Comparison of ENCODE assay signal across 10 cellular contexts in the genomic region with DNA sequence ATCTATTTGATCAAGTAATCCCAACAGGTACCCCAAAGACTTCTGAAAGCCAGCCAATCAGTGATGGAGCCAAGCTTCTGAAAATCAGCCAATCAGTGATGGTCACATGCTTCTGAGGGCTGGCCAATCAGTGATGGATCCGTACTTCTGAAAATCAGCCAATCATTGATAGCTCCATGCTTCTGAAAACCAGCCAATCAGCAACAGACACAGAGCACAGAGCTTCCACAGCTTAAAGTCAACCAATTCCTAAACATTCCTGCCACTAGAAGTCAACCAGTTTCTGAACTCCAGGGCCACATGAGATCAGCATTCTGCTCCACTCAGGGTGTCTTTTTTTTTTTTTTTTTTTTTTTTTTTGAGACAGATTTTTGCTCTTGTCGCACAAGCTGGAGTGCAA. TPM values are rescaled to one million over a fixed set of nuclear protein-coding genes. Genes with fewer than 3 reads are reported as not detected.
DNase-seq lines count a peak whose midpoint lies in the region; ATAC-seq, FAIRE-seq and TF ChIP-seq lines count a peak whose summit lies in the region.
"Had no signal": no experiment of that assay in that cellular context is flagged by ENCODE, and none has a peak within 500 bp of the region (broad histone marks: within the 10 kb centered on the region; RNA-seq: fewer than 3 reads in every experiment).

No MANE protein-coding gene starts in this region.

- intact Hi-C loops in ascending aorta (cut with DNase I), result no loop called here
- intact Hi-C loops in CD4-positive, alpha-beta T cell (cut with DNase I, micrococcal nuclease), result loop anchor here in 1 of 2 experiments (5.0 kb wide), 1 partner anchor 337 kb away; no protein-coding TSS in a partner anchor

- peak; percentile 88 for FAIRE-seq in G401.6 (lab: Jason Lieb, UNC)
- FAIRE-seq: pancreas had no signal

- no peaks in the 10 kb centered on the region for H3K36me3 Mint-ChIP-seq in CD4-positive, alpha-beta T cell (ENCODE audit: low read depth)
- H3K36me3 Mint-ChIP-seq: activated naive CD8-positive, alpha-beta T cell had no signal

- H3K9me3 ChIP-seq in ascending aorta, result no peaks in the 10 kb centered on the region
- H3K9me3 ChIP-seq in CD4-positive, alpha-beta T cell (ENCODE audit: control insufficient read depth, low read length), result no peaks in the 10 kb centered on the region
- H3K9me3 ChIP-seq: pancreas had no signal

- H3K4me1 Mint-ChIP-seq in CD4-positive, alpha-beta T cell (ENCODE audit: low read depth), result no peaks in the 10 kb centered on the region

- no peak overlapping the region for H3K27ac Mint-ChIP-seq in CD4-positive, alpha-beta T cell
- H3K27ac Mint-ChIP-seq: activated naive CD8-positive, alpha-beta T cell had no signal

- H3K4me3 ChIP-seq in fibroblast of pulmonary artery (replicated peaks; ENCODE audit: low read depth, low read length) (no peak overlapping the region), ascending aorta (no peak overlapping the region)
- H3K4me3 ChIP-seq: pancreas had no signal

- CTCF ChIA-PET in CD4-positive, alpha-beta T cell (lab: Charles Lee), result interaction anchor here (0.6 to 4.7 kb wide), 5 partner anchors 45 to 126 kb away, joined by 3 to 67 read pairs (median 31); no protein-coding TSS in a partner anchor

- H3K36me3 ChIP-seq in ascending aorta, result peaks cover 7 to 23% of the 10 kb centered on the region in 2 donors
- H3K36me3 ChIP-seq: pancreas had no signal

- H3K27me3 Mint-ChIP-seq in CD4-positive, alpha-beta T cell, result no peaks in the 10 kb centered on the region
- H3K27me3 Mint-ChIP-seq: activated naive CD8-positive, alpha-beta T cell had no signal

- H3K27ac ChIP-seq in ascending aorta, result no peak overlapping the region
- H3K27ac ChIP-seq in CD4-positive, alpha-beta T cell (ENCODE audit: low read depth, low read length), result no peak overlapping the region
- H3K27ac ChIP-seq: pancreas had no signal

- DNase-seq in NCI-H69 (lab: John Stamatoyannopoulos, UW) (peak; percentile 68), fibroblast of pulmonary artery (ENCODE audit: low read depth) (peak; percentile 60), ascending aorta (ENCODE audit: low spot score in 2 of 2) (no peak)
- DNase-seq in CD4-positive, alpha-beta T cell, result no peak
- DNase-seq: head of caudate nucleus, pancreas had no signal

- H3K4me3 Mint-ChIP-seq in CD4-positive, alpha-beta T cell, result no peak overlapping the region
- H3K4me3 Mint-ChIP-seq: activated naive CD8-positive, alpha-beta T cell had no signal

- POLR2A ChIA-PET in CD4-positive, alpha-beta T cell (lab: Charles Lee), result interaction anchor here (0.5 to 0.6 kb wide), 2 partner anchors 14 to 49 kb away, joined by 3 to 4 read pairs; no protein-coding TSS in a partner anchor

- ATAC-seq in HG02981 (IDR thresholded peaks at IDR 0.05; ENCODE audit: unreplicated experiment), result no peak
- no peak for ATAC-seq in CD4-positive, alpha-beta T cell (ENCODE audit: poor library complexity)

- TF ChIP-seq CTCF in fibroblast of pulmonary artery (IDR thresholded peaks at IDR 0.05; ENCODE audit: low read length, missing control alignments) (peak; percentile 18), ascending aorta (IDR thresholded peaks at IDR 0.05) (no peak)
- TF ChIP-seq CTCF in CD4-positive, alpha-beta T cell (IDR thresholded peaks at IDR 0.05), result no peak

- H3K9me3 Mint-ChIP-seq in CD4-positive, alpha-beta T cell, result no peaks in the 10 kb centered on the region

- H3K4me1 ChIP-seq in ascending aorta, result no peaks in the 10 kb centered on the region
- H3K4me1 ChIP-seq: pancreas had no signal

- no peaks in the 10 kb centered on the region for H3K27me3 ChIP-seq in ascending aorta
- H3K27me3 ChIP-seq in CD4-positive, alpha-beta T cell (ENCODE audit: control insufficient read depth, insufficient read depth, low read length), result no peaks in the 10 kb centered on the region
- H3K27me3 ChIP-seq: pancreas had no signal

RNA-seq across cellular contexts. Expression of gene HSD17B14, which starts 8.2 kb away (rescaled TPM):
- total RNA-seq in ascending aorta, result 9.8 TPM
- total RNA-seq in CD4-positive, alpha-beta T cell, result 1 to 10 TPM in 1 of 2 experiments, under 1 TPM in 1; 0.93 to 1.3 TPM

RNA-seq across cellular contexts. Expression of gene PLEKHA4, which starts 23.9 kb away (rescaled TPM):
- total RNA-seq in ascending aorta, result 237 TPM
- total RNA-seq in CD4-positive, alpha-beta T cell, result 1 to 10 TPM; 1.4 to 2.7 TPM

RNA-seq across cellular contexts. Expression of gene PPP1R15A, which starts 27.7 kb away (rescaled TPM):
- 142 TPM for total RNA-seq in ascending aorta
- total RNA-seq in CD4-positive, alpha-beta T cell, result 100 to 1,000 TPM; 569 to 584 TPM

RNA-seq across cellular contexts. Expression of gene BCAT2, which starts 33.6 kb away (rescaled TPM):
- total RNA-seq in ascending aorta, result 42.4 TPM
- 10 to 100 TPM; 10.5 to 11.0 TPM for total RNA-seq in CD4-positive, alpha-beta T cell

RNA-seq across cellular contexts. Expression of gene TULP2, which starts 54.1 kb away (rescaled TPM):
- total RNA-seq in ascending aorta, result not detected
- total RNA-seq in CD4-positive, alpha-beta T cell, result not detected
- total RNA-seq: T-helper 1 cell treated with Interleukin-12 subunit alpha and Interleukin-12 subunit beta and Interleukin-4 antibody, amounts not matched to agents 30 ng/mL and 1 ng/mL, for 36 hours had no signal

Comparison
In these comparisons a context has a peak if more than half of its experiments do, and no peak if none do; other contexts are left out.
1. DNase-seq: peak in NCI-H69 (single experiment) and fibroblast of pulmonary artery (single experiment); none in ascending aorta (0 of 2) and CD4-positive, alpha-beta T cell (0 of 10).
2. RNA of gene PLEKHA4, which starts 23.9 kb away (total RNA-seq): 237 TPM in ascending aorta (single experiment); 1.4 to 2.7 TPM in CD4-positive, alpha-beta T cell; every median in the first group is over 10 times any median in the second.